ENCODE assay signal across 2 cellular contexts in genomic region chr7:44743750-44744149, GRCh38.
TF ChIP-seq lines count a peak whose summit lies in the region.

No MANE protein-coding gene starts in this region.

TF ChIP-seq in liver, 16 proteins besides CTCF, POLR2A, EP300 and RAD21:
- TF ChIP-seq NR2F2 (IDR thresholded peaks at IDR 0.05) (peak; percentile 12), YY1 (IDR thresholded peaks at IDR 0.05) (no peak)

TF ChIP-seq in HepG2, 621 proteins besides CTCF, POLR2A, EP300 and RAD21:
- no peak for TF ChIP-seq ZBTB20 (CRISPR knock-in tag; IDR thresholded peaks at IDR 0.05; ENCODE audit: borderline replicate concordance, low read depth)
- TF ChIP-seq SOX13 (IDR thresholded peaks at IDR 0.05) = no peak
- peak in 1 of 2 experiments; percentile 35; a peak in 1 of 4 replicates for TF ChIP-seq SOX13 (CRISPR knock-in tag; conservative IDR thresholded peaks at IDR 0.05 in 1 of 2, IDR thresholded peaks at IDR 0.05 in 1 of 2)
